Comparison of ENCODE assay signal across 33 cellular contexts in genomic region chr11:123833095-123833494, GRCh38. TPM values are rescaled to one million over a fixed set of nuclear protein-coding genes. Genes with fewer than 3 reads are reported as not detected.
"Had no signal": no experiment of that assay in that cellular context is flagged by ENCODE, and none has a peak within 500 bp of the region (broad histone marks: within the 10 kb centered on the region; RNA-seq: fewer than 3 reads in every experiment).

No MANE protein-coding gene starts in this region.

- H3K36me3 Mint-ChIP-seq: activated naive CD4-positive, alpha-beta T cell treated with anti-CD3 and anti-CD28 coated beads, Interleukin-2, amount 50 U/mL, for 72 hours; naive thymus-derived CD4-positive, alpha-beta T cell had no signal

- H3K4me1 ChIP-seq: ascending aorta, gastrocnemius medialis, lower lobe of right lung, sigmoid colon, testis, vagina had no signal

- FAIRE-seq: colon, islet of Langerhans had no signal

- H3K36me3 ChIP-seq: ascending aorta, brain microvascular endothelial cell, gastrocnemius medialis, lower lobe of right lung, sigmoid colon, vagina had no signal

- H3K27ac ChIP-seq: ascending aorta, brain microvascular endothelial cell, gastrocnemius medialis, lower lobe of right lung, sigmoid colon, testis, vagina had no signal

- H3K4me3 Mint-ChIP-seq: activated CD4-positive, alpha-beta T cell treated with anti-CD3 and anti-CD28 coated beads for 36 hours; activated T-cell treated with anti-CD3 and anti-CD28 coated beads, Interleukin-2, amount 50 U/mL, for 24 hours; activated T-helper 17 cell treated with anti-CD3 and anti-CD28 coated beads, Interleukin-2, amount 50 U/mL, for 72 hours; naive thymus-derived CD4-positive, alpha-beta T cell; neural crest cell; WTC11 had no signal

- H3K4me1 Mint-ChIP-seq: activated CD4-positive, alpha-beta T cell treated with anti-CD3 and anti-CD28 coated beads for 36 hours; activated T-helper 17 cell treated with anti-CD3 and anti-CD28 coated beads, Interleukin-2, amount 50 U/mL, for 72 hours; naive thymus-derived CD4-positive, alpha-beta T cell; neural crest cell had no signal

- H3K9me3 Mint-ChIP-seq: activated naive CD4-positive, alpha-beta T cell treated with anti-CD3 and anti-CD28 coated beads, Interleukin-2, amount 50 U/mL, for 72 hours; activated T-cell treated with anti-CD3 and anti-CD28 coated beads, Interleukin-2, amount 50 U/mL, for 24 hours; activated T-helper 17 cell treated with anti-CD3 and anti-CD28 coated beads, Interleukin-2, amount 50 U/mL, for 72 hours had no signal

- H3K27me3 ChIP-seq: ascending aorta, brain microvascular endothelial cell, gastrocnemius medialis, sigmoid colon, testis, vagina had no signal

- DNase-seq: activated CD4-positive, alpha-beta T cell treated with anti-CD3 and anti-CD28 coated beads for 36 hours; activated CD4-positive, alpha-beta T cell treated with anti-CD3 and anti-CD28 coated beads, Interleukin-2, amount 50 U/mL, for 4 hours; activated CD8-positive, alpha-beta memory T cell treated with anti-CD3 and anti-CD28 coated beads for 24 hours; activated CD8-positive, alpha-beta memory T cell treated with anti-CD3 and anti-CD28 coated beads, Interleukin-2, amount 50 U/mL, for 4 hours; activated T-cell treated with anti-CD3 and anti-CD28 coated beads, Interleukin-2, amount 50 U/mL, for 24 hours; brain microvascular endothelial cell; central memory CD4-positive, alpha-beta T cell; effector memory CD4-positive, alpha-beta T cell; gastrocnemius medialis; hypothalamus; lower lobe of right lung; naive thymus-derived CD4-positive, alpha-beta T cell; occipital lobe; sigmoid colon; stimulated activated CD4-positive, alpha-beta T cell treated with anti-CD3 and anti-CD28 coated beads, Interleukin-2, amount 100 ng/mL, for 48 hours; stimulated activated CD8-positive, alpha-beta memory T cell treated with anti-CD3 and anti-CD28 coated beads, Interleukin-4, amount 100 ng/mL, for 48 hours; stimulated activated naive CD4-positive, alpha-beta T cell; T-helper 9 cell; testis had no signal

- H3K9me3 ChIP-seq: ascending aorta, gastrocnemius medialis, lower lobe of right lung, sigmoid colon, testis, vagina had no signal

- H3K27ac Mint-ChIP-seq: activated CD4-positive, alpha-beta T cell treated with anti-CD3 and anti-CD28 coated beads for 36 hours; activated naive CD4-positive, alpha-beta T cell treated with anti-CD3 and anti-CD28 coated beads, Interleukin-2, amount 50 U/mL, for 72 hours; activated T-cell treated with anti-CD3 and anti-CD28 coated beads, Interleukin-2, amount 50 U/mL, for 24 hours; activated T-helper 17 cell treated with anti-CD3 and anti-CD28 coated beads, Interleukin-2, amount 50 U/mL, for 72 hours; naive thymus-derived CD4-positive, alpha-beta T cell; WTC11 had no signal

- H3K4me3 ChIP-seq: ascending aorta, gastrocnemius medialis, lower lobe of right lung, sigmoid colon, testis, vagina had no signal

- ATAC-seq: activated CD4-positive, alpha-beta T cell treated with anti-CD3 and anti-CD28 coated beads for 36 hours; activated naive CD4-positive, alpha-beta T cell treated with anti-CD3 and anti-CD28 coated beads, Interleukin-2, amount 50 U/mL, for 72 hours; activated T-helper 17 cell treated with anti-CD3 and anti-CD28 coated beads, Interleukin-2, amount 50 U/mL, for 72 hours; esophagus mucosa; gastrocnemius medialis; left lobe of liver; lower lobe of right lung; naive thymus-derived CD4-positive, alpha-beta T cell; WTC11 had no signal

RNA-seq across cellular contexts. Expression of gene OR6M1, which starts 26.9 kb away (rescaled TPM):
- total RNA-seq: activated CD4-positive, alpha-beta T cell treated with anti-CD3 and anti-CD28 coated beads for 36 hours; activated naive CD4-positive, alpha-beta T cell treated with anti-CD3 and anti-CD28 coated beads, Interleukin-2, amount 50 U/mL, for 72 hours; activated T-helper 17 cell treated with anti-CD3 and anti-CD28 coated beads, Interleukin-2, amount 50 U/mL, for 72 hours; ascending aorta; dermis microvascular lymphatic vessel endothelial cell; esophagus mucosa; gastrocnemius medialis; left lobe of liver; lower lobe of right lung; naive thymus-derived CD4-positive, alpha-beta T cell; neural crest cell; occipital lobe; posterior vena cava; renal cortical epithelial cell; sigmoid colon; testis; vagina; WTC11 had no signal
- polyA plus RNA-seq: adipose tissue; naive thymus-derived CD4-positive, alpha-beta T cell; sigmoid colon had no signal

RNA-seq across cellular contexts. Expression of gene TMEM225, which starts 52.4 kb away (rescaled TPM):
- total RNA-seq: activated CD4-positive, alpha-beta T cell treated with anti-CD3 and anti-CD28 coated beads for 36 hours; activated naive CD4-positive, alpha-beta T cell treated with anti-CD3 and anti-CD28 coated beads, Interleukin-2, amount 50 U/mL, for 72 hours; activated T-helper 17 cell treated with anti-CD3 and anti-CD28 coated beads, Interleukin-2, amount 50 U/mL, for 72 hours; ascending aorta; dermis microvascular lymphatic vessel endothelial cell; esophagus mucosa; gastrocnemius medialis; left lobe of liver; lower lobe of right lung; naive thymus-derived CD4-positive, alpha-beta T cell; neural crest cell; occipital lobe; posterior vena cava; renal cortical epithelial cell; sigmoid colon; vagina; WTC11 had no signal
- polyA plus RNA-seq: adipose tissue; naive thymus-derived CD4-positive, alpha-beta T cell; sigmoid colon had no signal
